In genomic region chr6:132322398-132322797, GRCh38 we compare ENCODE assay signal across 27 cellular contexts.
DNase-seq lines count a peak whose midpoint lies in the region; FAIRE-seq and TF ChIP-seq lines count a peak whose summit lies in the region.
"Had no signal": no experiment of that assay in that cellular context is flagged by ENCODE, and none has a peak within 500 bp of the region (broad histone marks: within the 10 kb centered on the region; RNA-seq: fewer than 3 reads in every experiment).

No MANE protein-coding gene starts in this region.

- no peaks in the 10 kb centered on the region for H3K9me2 ChIP-seq in hepatocyte (replicated peaks; ENCODE audit: insufficient read depth)

- no peak overlapping the region for H3K23ac ChIP-seq in mesenchymal stem cell (ENCODE audit: low read length in 2 of 2)

- no peak overlapping the region for H2BK120ac ChIP-seq in mesenchymal stem cell (ENCODE audit: low read depth, low read length)

- H2AFZ ChIP-seq in mesenchymal stem cell (ENCODE audit: low read depth, low read length) (no peak overlapping the region), hepatocyte (no peak overlapping the region)

- H3K4ac ChIP-seq in mesenchymal stem cell (ENCODE audit: low read depth in 1 of 2, low read length in 2 of 2): no peak overlapping the region

- H3K36me3 ChIP-seq in breast epithelium (no peaks in the 10 kb centered on the region), mesenchymal stem cell (ENCODE audit: control insufficient read depth in 1 of 2, insufficient read depth in 2 of 2, low read depth in 1 of 2, low read length in 2 of 2) (peaks cover 0 to 44% of the 10 kb centered on the region in 2 experiments), hepatocyte (replicated peaks; ENCODE audit: insufficient read depth, low read depth) (no peaks in the 10 kb centered on the region)
- H3K36me3 ChIP-seq: HAP-1, neutrophil, Peyer's patch had no signal

- H3K4me1 ChIP-seq in breast epithelium (no peaks in the 10 kb centered on the region), mesenchymal stem cell (ENCODE audit: control insufficient read depth, insufficient read depth, low read depth, low read length) (peaks cover 2% of the 10 kb centered on the region), hepatocyte (ENCODE audit: insufficient read depth) (no peaks in the 10 kb centered on the region)
- H3K4me1 ChIP-seq: HAP-1, Peyer's patch, tibial nerve had no signal

- H3K9ac ChIP-seq in mesenchymal stem cell (ENCODE audit: low read length): peak overlapping the region; percentile 61

- H3K4me3 Mint-ChIP-seq in MCF 10A (ENCODE audit: unreplicated experiment): no peak overlapping the region
- H3K4me3 Mint-ChIP-seq: CD8-positive, alpha-beta T cell; memory B cell; stimulated activated naive CD8-positive, alpha-beta T cell treated with anti-CD3 and anti-CD28 coated beads, Interleukin-15, amount 100 ng/mL, for 72 hours had no signal

- no peak overlapping the region for H2BK15ac ChIP-seq in mesenchymal stem cell (ENCODE audit: low read depth, poor library complexity, severe bottlenecking)

- WGBS in mesenchymal stem cell: 98% methylated on average over 2 of the region's 2 CpGs
- 96% methylated on average over 2 of the region's 2 CpGs for WGBS in hepatocyte (ENCODE audit: low lambda C conversion rate, missing lambda C conversion rate)

- H3K27me3 ChIP-seq in breast epithelium (no peaks in the 10 kb centered on the region), mesenchymal stem cell (ENCODE audit: control insufficient read depth in 1 of 2, insufficient read depth in 1 of 2, low read length in 2 of 2) (no peaks in the 10 kb centered on the region), hepatocyte (no peaks in the 10 kb centered on the region)
- H3K27me3 ChIP-seq: neutrophil, Peyer's patch, tibial nerve had no signal

- no peak overlapping the region for H3K4me3 ChIP-seq in breast epithelium
- H3K4me3 ChIP-seq in mesenchymal stem cell (ENCODE audit: insufficient read depth in 1 of 2, low read depth in 1 of 2, low read length in 2 of 2): peak overlapping the region in 1 of 2 experiments; percentile 3
- no peak overlapping the region for H3K4me3 ChIP-seq in hepatocyte
- H3K4me3 ChIP-seq: HAP-1, Peyer's patch, skin epidermis, tibial nerve had no signal

- no peaks in the 10 kb centered on the region for H3K27me3 Mint-ChIP-seq in MCF 10A (ENCODE audit: insufficient read depth, unreplicated experiment)
- H3K27me3 Mint-ChIP-seq: memory B cell had no signal

- POLR2A ChIA-PET in MCF 10A (lab: Yijun Ruan, JAX): no interaction called here

- H3K27ac ChIP-seq in breast epithelium (no peak overlapping the region), mesenchymal stem cell (ENCODE audit: low read length, poor library complexity, severe bottlenecking) (peak overlapping the region; percentile 13), temporal lobe (ENCODE audit: low read depth, low read length) (peak overlapping the region; percentile 61), hepatocyte (no peak overlapping the region)
- H3K27ac ChIP-seq: neutrophil, Peyer's patch had no signal

- peak overlapping the region in 1 of 2 experiments; percentile 86 for H2BK12ac ChIP-seq in mesenchymal stem cell (ENCODE audit: low read length in 2 of 2)

- no peaks in the 10 kb centered on the region for H3K36me3 Mint-ChIP-seq in MCF 10A (ENCODE audit: insufficient read depth, unreplicated experiment)
- H3K36me3 Mint-ChIP-seq: CD8-positive, alpha-beta T cell; memory B cell had no signal

- FAIRE-seq in endometrium (lab: Jason Lieb, UNC): peak; percentile 33
- FAIRE-seq: TTC549 had no signal

- TF ChIP-seq CTCF in MCF 10A (IDR thresholded peaks at IDR 0.05; ENCODE audit: unreplicated experiment) (no peak), breast epithelium (IDR thresholded peaks at IDR 0.05) (no peak), hepatocyte (IDR thresholded peaks at IDR 0.05; ENCODE audit: poor library complexity) (no peak)

- no peak overlapping the region for H3K18ac ChIP-seq in mesenchymal stem cell (ENCODE audit: low read depth in 1 of 2, low read length in 2 of 2)

- no peak overlapping the region for H2BK5ac ChIP-seq in mesenchymal stem cell (ENCODE audit: low read depth, low read length, poor library complexity, severe bottlenecking)

- no peaks in the 10 kb centered on the region for H3K9me3 Mint-ChIP-seq in MCF 10A (ENCODE audit: unreplicated experiment)
- H3K9me3 Mint-ChIP-seq: stimulated activated naive CD8-positive, alpha-beta T cell treated with anti-CD3 and anti-CD28 coated beads, Interleukin-15, amount 100 ng/mL, for 72 hours had no signal

- H3K79me2 ChIP-seq in hepatocyte: no peaks in the 10 kb centered on the region

- H4K91ac ChIP-seq in mesenchymal stem cell (ENCODE audit: low read length): no peak overlapping the region

- CTCF ChIA-PET in MCF 10A (lab: Yijun Ruan, JAX): interaction anchor here (2.9 kb wide), 1 partner anchor 21 kb away, joined by 8 read pairs; no protein-coding TSS in a partner anchor

- H3K4me1 Mint-ChIP-seq in MCF 10A (ENCODE audit: insufficient read depth, unreplicated experiment): no peaks in the 10 kb centered on the region

- no peak for TF ChIP-seq POLR2A in breast epithelium (IDR thresholded peaks at IDR 0.05)

- H4K20me1 ChIP-seq in hepatocyte (ENCODE audit: insufficient read depth, poor library complexity, severe bottlenecking): no peaks in the 10 kb centered on the region

- no TSS peak for BruUV-seq in MCF 10A (replicated peaks; lab: Mats Ljungman, UMichigan)

- peak overlapping the region; percentile 35 for H3K27ac Mint-ChIP-seq in MCF 10A (ENCODE audit: low read depth, unreplicated experiment)
- H3K27ac Mint-ChIP-seq: CD8-positive, alpha-beta T cell; memory B cell; stimulated activated naive CD8-positive, alpha-beta T cell treated with anti-CD3 and anti-CD28 coated beads, Interleukin-15, amount 100 ng/mL, for 72 hours had no signal

- DNase-seq in MCF 10A (ENCODE audit: unreplicated experiment) (no peak), breast epithelium (ENCODE audit: low spot score in 2 of 2) (no peak), mesenchymal stem cell (no peak), medulla oblongata (ENCODE audit: extremely low spot score) (no peak), hepatocyte (ENCODE audit: low spot score) (no peak)
- DNase-seq in activated CD8-positive, alpha-beta memory T cell treated with anti-CD3 and anti-CD28 coated beads, Interleukin-2, amount 50 U/mL, for 48 hours: no peak
- DNase-seq: 8988T; activated CD4-positive, alpha-beta T cell treated with anti-CD3 and anti-CD28 coated beads, Interleukin-2, amount 50 U/mL, for 4 hours; activated naive CD4-positive, alpha-beta T cell treated with anti-CD3 and anti-CD28 coated beads, Interleukin-2, amount 50 U/mL, for 16 hours; aorta; CD8-positive, alpha-beta T cell; central memory CD4-positive, alpha-beta T cell; dermis blood vessel endothelial cell; NCI-H1105 treated with DMSO at 0.1 percent for 48 hours; NCI-H1930; NCI-H69; Peyer's patch; stimulated activated naive CD8-positive, alpha-beta T cell treated with anti-CD3 and anti-CD28 coated beads, Interleukin-15, amount 100 ng/mL, for 72 hours; T-helper 1 cell had no signal

- H3K9me3 ChIP-seq in breast epithelium (peaks cover 0 to 4% of the 10 kb centered on the region in 2 donors), mesenchymal stem cell (ENCODE audit: control insufficient read depth, low read length) (peaks cover 13% of the 10 kb centered on the region), hepatocyte (ENCODE audit: low read depth) (no peaks in the 10 kb centered on the region)
- H3K9me3 ChIP-seq: HAP-1, neutrophil, Peyer's patch had no signal

- H3K14ac ChIP-seq in mesenchymal stem cell (ENCODE audit: low read length in 2 of 2): no peak overlapping the region

- intact Hi-C loops in MCF 10A (cut with micrococcal nuclease): no loop called here
- intact Hi-C loops in breast epithelium (cut with DNase I; ENCODE audit: low total_unique reads): no loop called here

- peak overlapping the region; percentile 64 for H2AK5ac ChIP-seq in mesenchymal stem cell (ENCODE audit: low read length, severe bottlenecking)

- H3K4me2 ChIP-seq in mesenchymal stem cell (ENCODE audit: low read length, poor library complexity, severe bottlenecking) (no peak overlapping the region), hepatocyte (no peak overlapping the region)

- H4K8ac ChIP-seq in mesenchymal stem cell (ENCODE audit: low read length): no peak overlapping the region

- no peaks in the 10 kb centered on the region for H3K79me1 ChIP-seq in mesenchymal stem cell (replicated peaks; ENCODE audit: low read length, poor library complexity, severe bottlenecking)

Comparison
In these comparisons a context has a peak if more than half of its experiments do, and no peak if none do; other contexts are left out.
1. H3K27ac ChIP-seq: peak in mesenchymal stem cell (single experiment) and temporal lobe (single experiment); none in breast epithelium (0 of 2) and hepatocyte (single experiment).